Comparison of ENCODE assay signal across 26 cellular contexts in genomic region chr2:201205516-201205850, GRCh38. TPM values are rescaled to one million over a fixed set of nuclear protein-coding genes. Genes with fewer than 3 reads are reported as not detected.
DNase-seq lines count a peak whose midpoint lies in the region; ATAC-seq and TF ChIP-seq lines count a peak whose summit lies in the region.
"Had no signal": no experiment of that assay in that cellular context is flagged by ENCODE, and none has a peak within 500 bp of the region (broad histone marks: within the 10 kb centered on the region; RNA-seq: fewer than 3 reads in every experiment).

No MANE protein-coding gene starts in this region.

- intact Hi-C loops in activated CD4-positive, alpha-beta memory T cell treated with anti-CD3 and anti-CD28 coated beads for 36 hours (cut with micrococcal nuclease), result no loop called here

- peak overlapping the region; percentile 58 for H3K27ac ChIP-seq in GM23248
- H3K27ac ChIP-seq: cardiac muscle cell, gastroesophageal sphincter, HL-60, stomach, tibial nerve had no signal

- POLR2A ChIA-PET in activated CD4-positive, alpha-beta memory T cell treated with anti-CD3 and anti-CD28 coated beads, Interleukin-2, amount 10 ng/mL, durations not matched to agents 7 days and 5 days (lab: Charles Lee), result no interaction called here
- POLR2A ChIA-PET in activated CD4-positive, alpha-beta memory T cell treated with anti-CD3 and anti-CD28 coated beads for 36 hours (lab: Charles Lee), result no interaction called here
- POLR2A ChIA-PET in GM10248 (lab: Yijun Ruan, JAX), result no interaction called here

- CTCF ChIA-PET in activated CD4-positive, alpha-beta memory T cell treated with anti-CD3 and anti-CD28 coated beads, Interleukin-2, amount 10 ng/mL, durations not matched to agents 7 days and 5 days (lab: Charles Lee), result interaction anchor here (2.4 kb wide), 1 partner anchor 27 kb away, joined by 8 read pairs; no protein-coding TSS in a partner anchor
- CTCF ChIA-PET in activated CD4-positive, alpha-beta memory T cell treated with anti-CD3 and anti-CD28 coated beads for 36 hours (lab: Charles Lee), result interaction anchor here (1.5 to 2.0 kb wide), 2 partner anchors 26 to 28 kb away, joined by 3 to 6 read pairs; no protein-coding TSS in a partner anchor
- CTCF ChIA-PET in GM10248 (lab: Yijun Ruan, JAX), result interaction anchor here (1.1 to 3.2 kb wide), 3 partner anchors 13 to 27 kb away, joined by 3 to 9 read pairs (median 4); no protein-coding TSS in a partner anchor

- H3K4me1 ChIP-seq in GM23248 (ENCODE audit: insufficient read depth), result peaks cover 27% of the 10 kb centered on the region
- H3K4me1 ChIP-seq: Caco-2 had no signal

- H3K36me3 ChIP-seq in GM23248 (ENCODE audit: low read depth), result no peaks in the 10 kb centered on the region
- H3K36me3 ChIP-seq: cardiac muscle cell, gastroesophageal sphincter, tibial nerve had no signal

- no peaks in the 10 kb centered on the region for H3K27me3 ChIP-seq in GM23248 (replicated peaks; ENCODE audit: insufficient read depth)
- H3K27me3 ChIP-seq: cardiac muscle cell, gastroesophageal sphincter, stomach, tibial nerve had no signal

- no peak overlapping the region for H3K4me3 Mint-ChIP-seq in activated CD4-positive, alpha-beta memory T cell treated with anti-CD3 and anti-CD28 coated beads, Interleukin-2, amount 10 ng/mL, durations not matched to agents 7 days and 5 days
- no peak overlapping the region for H3K4me3 Mint-ChIP-seq in activated CD4-positive, alpha-beta memory T cell treated with anti-CD3 and anti-CD28 coated beads for 36 hours
- no peak overlapping the region for H3K4me3 Mint-ChIP-seq in central memory CD8-positive, alpha-beta T cell
- H3K4me3 Mint-ChIP-seq in nephron, result no peak overlapping the region
- H3K4me3 Mint-ChIP-seq: activated CD8-positive, alpha-beta memory T cell treated with anti-CD3 and anti-CD28 coated beads, Interleukin-2, amount 10 ng/mL, durations not matched to agents 7 days and 5 days had no signal

- H3K27me3 Mint-ChIP-seq in activated CD4-positive, alpha-beta memory T cell treated with anti-CD3 and anti-CD28 coated beads, Interleukin-2, amount 10 ng/mL, durations not matched to agents 7 days and 5 days, result no peaks in the 10 kb centered on the region
- no peaks in the 10 kb centered on the region for H3K27me3 Mint-ChIP-seq in activated CD4-positive, alpha-beta memory T cell treated with anti-CD3 and anti-CD28 coated beads for 36 hours
- H3K27me3 Mint-ChIP-seq in central memory CD8-positive, alpha-beta T cell, result no peaks in the 10 kb centered on the region
- no peaks in the 10 kb centered on the region for H3K27me3 Mint-ChIP-seq in nephron (ENCODE audit: low read depth)
- H3K27me3 Mint-ChIP-seq: activated CD8-positive, alpha-beta memory T cell treated with anti-CD3 and anti-CD28 coated beads, Interleukin-2, amount 10 ng/mL, durations not matched to agents 7 days and 5 days; memory B cell had no signal

- in situ Hi-C loops in GM23248 (cut with MboI), result no loop called here

- DNase-seq in activated CD4-positive, alpha-beta memory T cell treated with anti-CD3 and anti-CD28 coated beads, Interleukin-2, amount 10 ng/mL, durations not matched to agents 7 days and 5 days, result no peak
- no peak for DNase-seq in activated CD4-positive, alpha-beta memory T cell treated with anti-CD3 and anti-CD28 coated beads for 36 hours
- DNase-seq in GM23248, result peak; percentile 73
- DNase-seq in central memory CD8-positive, alpha-beta T cell (ENCODE audit: low spot score in 2 of 2), result no peak
- no peak for DNase-seq in GM10248 (ENCODE audit: extremely low spot score)
- DNase-seq in C1 segment of cervical spinal cord (lab: John Stamatoyannopoulos, UW), result no peak
- DNase-seq: 8988T; activated CD4-positive, alpha-beta T cell treated with anti-CD3 and anti-CD28 coated beads for 48 hours; activated CD8-positive, alpha-beta memory T cell treated with anti-CD3 and anti-CD28 coated beads, Interleukin-2, amount 10 ng/mL, durations not matched to agents 7 days and 5 days; activated T-cell treated with anti-CD3 and anti-CD28 coated beads, Interleukin-2, amount 50 U/mL, for 48 hours; Caco-2; DMS79; hypothalamus; Kasumi-1; NCI-H146; NCI-H446 treated with DMSO at 0.1 percent for 48 hours; stomach had no signal

- H3K79me2 ChIP-seq in GM23248 (ENCODE audit: insufficient read depth), result no peaks in the 10 kb centered on the region

- H3K4me1 Mint-ChIP-seq in activated CD4-positive, alpha-beta memory T cell treated with anti-CD3 and anti-CD28 coated beads, Interleukin-2, amount 10 ng/mL, durations not matched to agents 7 days and 5 days, result peaks cover 27% of the 10 kb centered on the region
- H3K4me1 Mint-ChIP-seq in activated CD4-positive, alpha-beta memory T cell treated with anti-CD3 and anti-CD28 coated beads for 36 hours (ENCODE audit: low read depth), result peaks cover 16% of the 10 kb centered on the region
- no peaks in the 10 kb centered on the region for H3K4me1 Mint-ChIP-seq in central memory CD8-positive, alpha-beta T cell
- peaks cover 8% of the 10 kb centered on the region for H3K4me1 Mint-ChIP-seq in nephron

- peak overlapping the region; percentile 8; the same call in 1 of the 2 replicates for H2AFZ ChIP-seq in GM23248

- peaks cover 66% of the 10 kb centered on the region for H3K36me3 Mint-ChIP-seq in activated CD4-positive, alpha-beta memory T cell treated with anti-CD3 and anti-CD28 coated beads, Interleukin-2, amount 10 ng/mL, durations not matched to agents 7 days and 5 days (ENCODE audit: low read depth)
- peaks cover 16% of the 10 kb centered on the region for H3K36me3 Mint-ChIP-seq in activated CD4-positive, alpha-beta memory T cell treated with anti-CD3 and anti-CD28 coated beads for 36 hours
- peaks cover 14% of the 10 kb centered on the region for H3K36me3 Mint-ChIP-seq in central memory CD8-positive, alpha-beta T cell (ENCODE audit: insufficient read depth)
- H3K36me3 Mint-ChIP-seq in nephron (ENCODE audit: low read depth), result no peaks in the 10 kb centered on the region

- peaks cover 24% of the 10 kb centered on the region for H3F3A ChIP-seq in GM23248 (ENCODE audit: insufficient read depth)

- peak overlapping the region; percentile 35 for H3K27ac Mint-ChIP-seq in activated CD4-positive, alpha-beta memory T cell treated with anti-CD3 and anti-CD28 coated beads, Interleukin-2, amount 10 ng/mL, durations not matched to agents 7 days and 5 days
- no peak overlapping the region for H3K27ac Mint-ChIP-seq in activated CD4-positive, alpha-beta memory T cell treated with anti-CD3 and anti-CD28 coated beads for 36 hours
- peak overlapping the region; percentile 64 for H3K27ac Mint-ChIP-seq in central memory CD8-positive, alpha-beta T cell (ENCODE audit: low read depth)
- peak overlapping the region; percentile 77 to 88 (median 88) for H3K27ac Mint-ChIP-seq in nephron
- H3K27ac Mint-ChIP-seq: activated CD8-positive, alpha-beta memory T cell treated with anti-CD3 and anti-CD28 coated beads, Interleukin-2, amount 10 ng/mL, durations not matched to agents 7 days and 5 days; memory B cell had no signal

- no peaks in the 10 kb centered on the region for H3K9me3 ChIP-seq in GM23248 (ENCODE audit: low read depth)
- H3K9me3 ChIP-seq: Caco-2, gastroesophageal sphincter, stomach, tibial nerve had no signal

- TF ChIP-seq CTCF in nephron (IDR thresholded peaks at IDR 0.05; ENCODE audit: unreplicated experiment in 3 of 3) (no peak), GM10248 (IDR thresholded peaks at IDR 0.05; ENCODE audit: control extremely low read depth, extremely low read depth, low read depth, missing control alignments) (no peak)

- H3K9me3 Mint-ChIP-seq in activated CD4-positive, alpha-beta memory T cell treated with anti-CD3 and anti-CD28 coated beads, Interleukin-2, amount 10 ng/mL, durations not matched to agents 7 days and 5 days, result no peaks in the 10 kb centered on the region
- no peaks in the 10 kb centered on the region for H3K9me3 Mint-ChIP-seq in activated CD4-positive, alpha-beta memory T cell treated with anti-CD3 and anti-CD28 coated beads for 36 hours
- H3K9me3 Mint-ChIP-seq in central memory CD8-positive, alpha-beta T cell, result no peaks in the 10 kb centered on the region
- H3K9me3 Mint-ChIP-seq in nephron, result no peaks in the 10 kb centered on the region
- H3K9me3 Mint-ChIP-seq: memory B cell had no signal

- H3K4me2 ChIP-seq in GM23248 (ENCODE audit: unreplicated experiment), result peak overlapping the region; percentile 14

- ATAC-seq in central memory CD8-positive, alpha-beta T cell (replicated peaks; ENCODE audit: extremely low read depth, poor library complexity, severe bottlenecking), result no peak
- ATAC-seq in HG03520 (IDR thresholded peaks at IDR 0.05; ENCODE audit: unreplicated experiment), result no peak
- ATAC-seq: activated CD8-positive, alpha-beta memory T cell treated with anti-CD3 and anti-CD28 coated beads, Interleukin-2, amount 10 ng/mL, durations not matched to agents 7 days and 5 days; gastroesophageal sphincter had no signal

- no peaks in the 10 kb centered on the region for H4K20me1 ChIP-seq in GM23248 (ENCODE audit: insufficient read depth)

- 21 to 24% methylated on average over 3 of the region's 3 CpGs for WGBS in GM23248 (ENCODE audit: low coverage in 1 of 2, low lambda C conversion rate in 2 of 2, missing lambda C conversion rate in 2 of 2), 2 experiments

- H3K9me2 ChIP-seq in GM23248 (ENCODE audit: insufficient read depth), result no peaks in the 10 kb centered on the region

- no peak overlapping the region for H3K4me3 ChIP-seq in GM23248
- H3K4me3 ChIP-seq: cardiac muscle cell, gastroesophageal sphincter, GM12878, skin epidermis, stomach, tibial nerve had no signal

- no peak overlapping the region for H3K9ac ChIP-seq in GM23248

RNA-seq across cellular contexts. Expression of gene CASP10, which starts 22.5 kb away (rescaled TPM):
- total RNA-seq in activated CD4-positive, alpha-beta memory T cell treated with anti-CD3 and anti-CD28 coated beads, Interleukin-2, amount 10 ng/mL, durations not matched to agents 7 days and 5 days, result 10 to 100 TPM; 47.8 to 51.3 TPM
- total RNA-seq in activated CD4-positive, alpha-beta memory T cell treated with anti-CD3 and anti-CD28 coated beads for 36 hours, result 10 to 100 TPM; 15.9 to 16.7 TPM
- 5.1 and 5.2 TPM in 2 replicates for total RNA-seq in GM23248 (2014; rRNA removed; shearing (Covaris generic))
- polyA plus RNA-seq in GM23248 (2016; fragmentation: Nextera tagmentation; extraction: Ambion mirVana), result 2.8 and 2.9 TPM in 2 replicates

RNA-seq across cellular contexts. Expression of gene CASP8, which starts 54.9 kb away (rescaled TPM):
- 100 to 1,000 TPM in 1 of 2 experiments, 10 to 100 TPM in 1; 99.8 to 102 TPM for total RNA-seq in activated CD4-positive, alpha-beta memory T cell treated with anti-CD3 and anti-CD28 coated beads, Interleukin-2, amount 10 ng/mL, durations not matched to agents 7 days and 5 days
- total RNA-seq in activated CD4-positive, alpha-beta memory T cell treated with anti-CD3 and anti-CD28 coated beads for 36 hours, result 10 to 100 TPM; 55.9 to 56.3 TPM
- total RNA-seq in GM23248 (2014; rRNA removed; shearing (Covaris generic)), result 13.9 and 20.8 TPM in 2 replicates
- 11.7 and 12.2 TPM in 2 replicates for polyA plus RNA-seq in GM23248 (2016; fragmentation: Nextera tagmentation; extraction: Ambion mirVana)
